9 cellular contexts compared by ENCODE assay signal in the genomic region with DNA sequence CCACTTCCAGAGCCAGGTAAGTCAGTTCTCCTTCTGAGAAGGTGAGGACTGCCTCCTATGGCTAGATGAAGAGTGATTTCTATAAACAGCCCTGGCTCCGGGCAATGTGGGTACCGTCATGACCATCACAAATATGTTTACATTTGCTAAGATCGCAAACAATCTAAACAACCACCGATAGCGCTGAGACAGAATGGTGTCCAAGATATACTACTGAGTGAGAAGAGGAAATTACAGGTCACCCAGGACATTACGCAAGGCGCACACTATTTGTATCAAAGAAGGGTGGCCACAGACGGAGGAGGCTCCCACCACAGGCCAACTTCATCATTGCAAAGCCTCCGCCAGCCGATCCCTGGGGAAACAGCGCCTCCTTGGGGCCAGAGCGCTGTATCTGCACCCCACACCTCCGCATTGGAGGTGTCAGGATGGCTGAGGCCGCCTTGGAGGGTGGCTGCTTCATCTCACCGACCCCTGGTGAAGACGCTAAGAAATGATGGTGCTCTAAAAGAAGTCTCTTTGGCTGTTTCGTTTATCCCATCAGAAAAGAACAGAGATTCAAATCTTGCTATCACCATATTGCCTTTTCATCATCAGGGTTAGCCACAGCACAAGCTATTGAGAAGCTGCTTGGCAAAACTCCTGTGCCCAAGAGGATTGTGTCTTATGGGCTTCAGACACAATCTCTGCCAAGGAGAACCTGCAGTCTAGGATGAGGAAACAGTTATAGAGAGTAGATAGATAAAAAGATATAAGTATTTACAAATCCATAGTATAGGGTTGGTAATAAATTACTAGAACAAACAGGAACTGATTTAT.
DNase-seq lines count a peak whose midpoint lies in the region; ATAC-seq and TF ChIP-seq lines count a peak whose summit lies in the region.
"Had no signal": no experiment of that assay in that cellular context is flagged by ENCODE, and none has a peak within 500 bp of the region (broad histone marks: within the 10 kb centered on the region; RNA-seq: fewer than 3 reads in every experiment).

No MANE protein-coding gene starts in this region.

- H3K9me3 ChIP-seq in NT2/D1 (ENCODE audit: insufficient read depth, low read length) = no peaks in the 10 kb centered on the region

- ATAC-seq in GM21423 (IDR thresholded peaks at IDR 0.05; ENCODE audit: unreplicated experiment) = no peak
- ATAC-seq in HG02973 (IDR thresholded peaks at IDR 0.05; ENCODE audit: unreplicated experiment) = no peak

- H3K36me3 ChIP-seq in NT2/D1 (ENCODE audit: insufficient read depth, insufficient read length, low read length) = no peaks in the 10 kb centered on the region

- TF ChIP-seq CTCF in 22Rv1 (IDR thresholded peaks at IDR 0.05) (peak; percentile 97), GM13977 (IDR thresholded peaks at IDR 0.05; ENCODE audit: extremely low read depth, insufficient read depth, missing control alignments) (peak; percentile 86), foreskin fibroblast (IDR thresholded peaks at IDR 0.05; ENCODE audit: low read depth, low read length) (peak; percentile 60), retinal pigment epithelial cell (conservative IDR thresholded peaks at IDR 0.05; ENCODE audit: low read depth, low read length) (peak; percentile 63)

- H3K4me3 ChIP-seq in NT2/D1 (ENCODE audit: insufficient read length, low read depth) = no peak overlapping the region
- H3K4me3 ChIP-seq in foreskin fibroblast (ENCODE audit: low read depth in 1 of 2, low read length in 2 of 2) = no peak overlapping the region
- H3K4me3 ChIP-seq in retinal pigment epithelial cell (ENCODE audit: low read length) = no peak overlapping the region

- no peak overlapping the region for H3K9ac ChIP-seq in NT2/D1 (ENCODE audit: insufficient read length, low read depth)

- peak overlapping the region; percentile 55 for H3K27ac ChIP-seq in 22Rv1
- H3K27ac ChIP-seq: epithelial cell of prostate had no signal

- no peaks in the 10 kb centered on the region for H3K27me3 ChIP-seq in NT2/D1 (ENCODE audit: insufficient read depth, insufficient read length)

- in situ Hi-C loops in GM13977 (cut with MboI; ENCODE audit: low pct_unique_long_range_greater_than_20kb, low sequenced_read_pairs, unreplicated experiment) = no loop called here

- DNase-seq in GM13977 (ENCODE audit: low spot score) (peak; percentile 71), NT2/D1 (ENCODE audit: low read depth, low spot score) (peak; percentile 62), foreskin fibroblast (peak; percentile 16 to 57), retinal pigment epithelial cell (ENCODE audit: low read depth) (no peak)
- DNase-seq in activated CD8-positive, alpha-beta memory T cell treated with anti-CD3 and anti-CD28 coated beads, Interleukin-2, amount 50 U/mL, for 48 hours = peak; percentile 91

- no peaks in the 10 kb centered on the region for H3K4me1 ChIP-seq in NT2/D1 (ENCODE audit: insufficient read depth, insufficient read length)
